In the genomic region with DNA sequence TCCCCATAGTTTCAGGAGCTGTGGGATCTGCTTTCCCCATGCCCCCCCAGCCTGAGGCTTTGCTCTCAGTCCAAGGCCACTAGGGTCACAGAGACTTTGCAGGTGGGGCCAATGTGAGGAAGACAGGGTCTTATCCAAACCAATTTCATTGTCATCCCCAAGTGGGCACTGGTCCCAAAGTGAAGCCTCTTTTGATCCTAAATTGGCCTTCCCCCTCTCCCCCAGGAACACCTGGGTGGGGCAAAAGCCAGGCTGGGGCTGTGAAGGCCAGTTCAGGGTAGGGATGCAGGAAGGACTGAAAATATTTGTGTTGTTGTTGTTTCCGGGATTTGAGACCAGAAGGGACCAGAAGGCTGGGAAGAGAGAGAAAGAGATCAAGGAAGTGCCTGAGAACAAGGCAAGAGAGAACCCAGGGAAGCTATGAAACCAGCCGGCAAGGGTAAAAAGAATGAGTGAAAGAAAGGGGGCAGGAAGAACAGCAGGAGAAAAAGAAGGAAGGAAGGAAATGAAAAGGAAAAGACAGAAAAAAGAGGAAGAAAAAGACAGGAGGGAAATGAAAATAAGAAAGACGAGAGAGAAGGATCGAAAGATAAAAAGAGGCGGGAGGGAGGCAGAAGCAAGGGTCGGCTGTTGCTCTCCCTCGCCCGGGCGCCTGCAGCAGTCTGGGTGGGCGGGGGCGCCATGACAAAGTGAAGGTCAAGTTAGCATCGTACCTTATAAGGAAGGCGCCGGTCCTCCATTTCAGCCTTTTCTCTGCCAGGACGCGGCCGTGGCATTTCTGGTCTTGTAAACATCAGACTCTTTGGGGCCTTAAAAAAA, we compare ENCODE assay signal across 14 cellular contexts.
A peak's percentile ranks its signal among the peaks of the same experiment; 100 is the strongest.
DNase-seq lines count a peak whose midpoint lies in the region; ATAC-seq and TF ChIP-seq lines count a peak whose summit lies in the region.
"Had no signal": no experiment of that assay in that cellular context is flagged by ENCODE, and none has a peak within 500 bp of the region (broad histone marks: within the 10 kb centered on the region; RNA-seq: fewer than 3 reads in every experiment).

No MANE protein-coding gene starts in this region.

- no peak overlapping the region; the same call in 1 of the 2 replicates for H2AFZ ChIP-seq in OCI-LY3 (ENCODE audit: low read depth, low read length)

- H3K9me3 Mint-ChIP-seq in T-helper 2 cell treated with Interferon-gamma antibody and Interleukin-4, amounts not matched to agents 5 μg/mL and 100 μg/mL, for 36 hours: no peaks in the 10 kb centered on the region
- peaks cover 11% of the 10 kb centered on the region for H3K9me3 Mint-ChIP-seq in stimulated activated memory B cell treated with anti-CD40 and anti-IgM and Interleukin-4, amounts not matched to agents 10 μg/mL and 1 μg/mL and 100 μg/mL, for 72 hours

- no peaks in the 10 kb centered on the region for H3K79me2 ChIP-seq in OCI-LY3 (ENCODE audit: low read length)

- no peak for ATAC-seq in stimulated activated memory B cell treated with anti-CD40 and anti-IgM and Interleukin-4, amounts not matched to agents 10 μg/mL and 1 μg/mL and 100 μg/mL, for 72 hours
- ATAC-seq in HG02588 (IDR thresholded peaks at IDR 0.05; ENCODE audit: unreplicated experiment): no peak
- ATAC-seq in HG03097 (IDR thresholded peaks at IDR 0.05; ENCODE audit: low FRiP score, unreplicated experiment): no peak

- H3K4me1 Mint-ChIP-seq in T-helper 2 cell treated with Interferon-gamma antibody and Interleukin-4, amounts not matched to agents 5 μg/mL and 100 μg/mL, for 36 hours (ENCODE audit: low read depth): peaks cover 10% of the 10 kb centered on the region
- H3K4me1 Mint-ChIP-seq in stimulated activated memory B cell treated with anti-CD40 and anti-IgM and Interleukin-4, amounts not matched to agents 10 μg/mL and 1 μg/mL and 100 μg/mL, for 72 hours: peaks cover 27% of the 10 kb centered on the region

- H3K27me3 Mint-ChIP-seq in T-helper 2 cell treated with Interferon-gamma antibody and Interleukin-4, amounts not matched to agents 5 μg/mL and 100 μg/mL, for 36 hours (ENCODE audit: low read depth): peaks cover 89% of the 10 kb centered on the region
- peaks cover 98% of the 10 kb centered on the region for H3K27me3 Mint-ChIP-seq in stimulated activated memory B cell treated with anti-CD40 and anti-IgM and Interleukin-4, amounts not matched to agents 10 μg/mL and 1 μg/mL and 100 μg/mL, for 72 hours

- H3K4me3 ChIP-seq in OCI-LY3 (ENCODE audit: low read length) (peak overlapping the region; percentile 40), iPS-18a (ENCODE audit: low read length) (peak overlapping the region; percentile 23)

- H3K9ac ChIP-seq in OCI-LY3 (ENCODE audit: low read length): no peak overlapping the region
- no peak overlapping the region for H3K9ac ChIP-seq in iPS-18a (ENCODE audit: low read length)

- H3K27ac Mint-ChIP-seq in T-helper 2 cell treated with Interferon-gamma antibody and Interleukin-4, amounts not matched to agents 5 μg/mL and 100 μg/mL, for 36 hours: peak overlapping the region; percentile 82
- no peak overlapping the region for H3K27ac Mint-ChIP-seq in stimulated activated memory B cell treated with anti-CD40 and anti-IgM and Interleukin-4, amounts not matched to agents 10 μg/mL and 1 μg/mL and 100 μg/mL, for 72 hours

- H3K36me3 Mint-ChIP-seq in T-helper 2 cell treated with Interferon-gamma antibody and Interleukin-4, amounts not matched to agents 5 μg/mL and 100 μg/mL, for 36 hours (ENCODE audit: low read depth): no peaks in the 10 kb centered on the region
- peaks cover 5% of the 10 kb centered on the region for H3K36me3 Mint-ChIP-seq in stimulated activated memory B cell treated with anti-CD40 and anti-IgM and Interleukin-4, amounts not matched to agents 10 μg/mL and 1 μg/mL and 100 μg/mL, for 72 hours

- H3K27ac ChIP-seq in OCI-LY3 (ENCODE audit: low read length) (no peak overlapping the region), iPS-18a (ENCODE audit: low read length) (no peak overlapping the region)
- H3K27ac ChIP-seq: VCaP had no signal

- H3K4me1 ChIP-seq in OCI-LY3 (ENCODE audit: low read length) (peaks cover 3% of the 10 kb centered on the region; the same call in 1 of the 2 replicates), iPS-18a (ENCODE audit: control insufficient read depth, low read depth, low read length) (peaks cover 3% of the 10 kb centered on the region)

- peaks cover 25% of the 10 kb centered on the region for H3K27me3 ChIP-seq in OCI-LY3 (ENCODE audit: low read depth, low read length)
- H3K27me3 ChIP-seq in iPS-18a (ENCODE audit: control insufficient read depth, insufficient read depth, low read length): peaks cover 100% of the 10 kb centered on the region

- H3K9me3 ChIP-seq in OCI-LY3 (ENCODE audit: insufficient read depth, low read length) (no peaks in the 10 kb centered on the region), iPS-18a (ENCODE audit: control insufficient read depth, low read depth, low read length) (no peaks in the 10 kb centered on the region)

- no peak for DNase-seq in T-helper 2 cell treated with Interferon-gamma antibody and Interleukin-4, amounts not matched to agents 5 μg/mL and 100 μg/mL, for 36 hours (ENCODE audit: low spot score)
- DNase-seq in T-helper 2 cell (no peak), AML-193 (lab: John Stamatoyannopoulos, UW) (no peak)
- DNase-seq: activated naive CD4-positive, alpha-beta T cell treated with anti-CD3 and anti-CD28 coated beads, Interleukin-2, amount 50 U/mL, for 16 hours; effector CD4-positive, alpha-beta T cell; hippocampal formation; NCI-H1417 treated with DMSO at 0.1 percent for 48 hours; stimulated activated naive CD4-positive, alpha-beta T cell had no signal

- H3K36me3 ChIP-seq in OCI-LY3 (replicated peaks; ENCODE audit: low read depth, low read length) (no peaks in the 10 kb centered on the region), iPS-18a (ENCODE audit: control insufficient read depth, low read depth, low read length) (no peaks in the 10 kb centered on the region)

- no peak for TF ChIP-seq CTCF in OCI-LY3 (IDR thresholded peaks at IDR 0.05; ENCODE audit: low read depth, low read length)

- no peaks in the 10 kb centered on the region for H4K20me1 ChIP-seq in OCI-LY3 (ENCODE audit: insufficient read depth, low read length)

- peak overlapping the region; percentile 47 for H3K4me2 ChIP-seq in OCI-LY3 (ENCODE audit: low read length)

- no peak overlapping the region for H3K4me3 Mint-ChIP-seq in T-helper 2 cell treated with Interferon-gamma antibody and Interleukin-4, amounts not matched to agents 5 μg/mL and 100 μg/mL, for 36 hours
- peak overlapping the region; percentile 6 for H3K4me3 Mint-ChIP-seq in stimulated activated memory B cell treated with anti-CD40 and anti-IgM and Interleukin-4, amounts not matched to agents 10 μg/mL and 1 μg/mL and 100 μg/mL, for 72 hours
